ENCODE assay signal across 30 cellular contexts in genomic region chr4:88415982-88416381, GRCh38.
"Had no signal": no experiment of that assay in that cellular context is flagged by ENCODE, and none has a peak within 500 bp of the region (broad histone marks: within the 10 kb centered on the region; RNA-seq: fewer than 3 reads in every experiment).

No MANE protein-coding gene starts in this region.

- H3K27me3 Mint-ChIP-seq: activated CD4-positive, alpha-beta memory T cell treated with anti-CD3 and anti-CD28 coated beads for 36 hours; activated CD4-positive, alpha-beta T cell treated with anti-CD3 and anti-CD28 coated beads for 36 hours; activated CD4-positive, alpha-beta T cell treated with anti-CD3 and anti-CD28 coated beads, Interleukin-2, amount 10 ng/mL, durations not matched to agents 24 days and 14 days; activated CD8-positive, alpha-beta memory T cell treated with anti-CD3 and anti-CD28 coated beads, Interleukin-2, amount 10 ng/mL, durations not matched to agents 7 days and 5 days; activated naive CD4-positive, alpha-beta T cell treated with anti-CD3 and anti-CD28 coated beads, Interleukin-2, amount 50 U/mL, for 24 hours; central memory CD8-positive, alpha-beta T cell; dendritic cell treated with granulocyte-macrophage colony-stimulating factor and Interleukin-4, amounts not matched to agents 40 ng/mL and 50 ng/mL, for 4 days had no signal

- H3K9me3 ChIP-seq: esophagus muscularis mucosa, gastrocnemius medialis, heart left ventricle had no signal

- H3K36me3 ChIP-seq: brain microvascular endothelial cell, gastrocnemius medialis had no signal

- H3K27me3 ChIP-seq: brain microvascular endothelial cell, dorsolateral prefrontal cortex, esophagus muscularis mucosa, foreskin keratinocyte, gastrocnemius medialis, heart left ventricle had no signal

- H3K4me3 Mint-ChIP-seq: activated CD4-positive, alpha-beta memory T cell treated with anti-CD3 and anti-CD28 coated beads for 36 hours; activated CD4-positive, alpha-beta T cell treated with anti-CD3 and anti-CD28 coated beads for 36 hours; activated CD4-positive, alpha-beta T cell treated with anti-CD3 and anti-CD28 coated beads, Interleukin-2, amount 10 ng/mL, durations not matched to agents 24 days and 14 days; activated CD8-positive, alpha-beta memory T cell treated with anti-CD3 and anti-CD28 coated beads, Interleukin-2, amount 10 ng/mL, durations not matched to agents 7 days and 5 days; activated CD8-positive, alpha-beta T cell treated with anti-CD3 and anti-CD28 coated beads, Interleukin-2, amount 10 ng/mL, durations not matched to agents 7 days and 5 days; activated naive CD4-positive, alpha-beta T cell treated with anti-CD3 and anti-CD28 coated beads for 36 hours; activated naive CD4-positive, alpha-beta T cell treated with anti-CD3 and anti-CD28 coated beads, Interleukin-2, amount 50 U/mL, for 24 hours; activated T-helper 1 cell treated with anti-CD3 and anti-CD28 coated beads, Interleukin-12 subunit alpha, Interleukin-12 subunit beta, Interleukin-2, Interleukin-4 antibody, amounts not matched to agents 30 ng/mL and 10 ng/mL and 1 ng/mL, durations not matched to agents 14 hours and 24 hours and 36 hours; central memory CD8-positive, alpha-beta T cell; dendritic cell treated with granulocyte-macrophage colony-stimulating factor and Interleukin-4, amounts not matched to agents 40 ng/mL and 50 ng/mL, for 4 days; endodermal cell had no signal

- DNase-seq: activated CD4-positive, alpha-beta memory T cell treated with anti-CD3 and anti-CD28 coated beads for 36 hours; activated CD4-positive, alpha-beta T cell treated with anti-CD3 and anti-CD28 coated beads for 36 hours; activated CD4-positive, alpha-beta T cell treated with anti-CD3 and anti-CD28 coated beads, Interleukin-2, amount 10 ng/mL, durations not matched to agents 24 days and 14 days; activated CD4-positive, CD25-positive, alpha-beta regulatory T cell; activated CD4-positive, CD25-positive, alpha-beta regulatory T cell treated with anti-CD3 and anti-CD28 coated beads, Interleukin-2, amount 50 U/mL, for 72 hours; activated CD8-positive, alpha-beta memory T cell treated with anti-CD3 and anti-CD28 coated beads, Interleukin-2, amount 10 ng/mL, durations not matched to agents 7 days and 5 days; activated CD8-positive, alpha-beta memory T cell treated with anti-CD3 and anti-CD28 coated beads, Interleukin-2, amount 50 U/mL, for 4 hours; activated CD8-positive, alpha-beta T cell treated with anti-CD3 and anti-CD28 coated beads, Interleukin-2, amount 10 ng/mL, durations not matched to agents 7 days and 5 days; activated effector memory CD4-positive, alpha-beta T cell treated with anti-CD3 and anti-CD28 coated beads, Interleukin-2, amount 50 U/mL, for 16 hours; activated naive CD4-positive, alpha-beta T cell treated with anti-CD3 and anti-CD28 coated beads for 36 hours; activated T-cell treated with anti-CD3 and anti-CD28 coated beads, Interleukin-2, amount 50 U/mL, for 1 hour; activated T-cell treated with anti-CD3 and anti-CD28 coated beads, Interleukin-2, amount 50 U/mL, for 48 hours; amniotic stem cell; anterior cingulate cortex; brain microvascular endothelial cell; dorsolateral prefrontal cortex; effector memory CD4-positive, alpha-beta T cell; endodermal cell; foreskin keratinocyte; gastrocnemius medialis; glutamatergic neuron; heart left ventricle; T-helper 2 cell had no signal

- H3K9me3 Mint-ChIP-seq: activated CD4-positive, alpha-beta memory T cell treated with anti-CD3 and anti-CD28 coated beads for 36 hours; activated naive CD4-positive, alpha-beta T cell treated with anti-CD3 and anti-CD28 coated beads for 36 hours; activated naive CD4-positive, alpha-beta T cell treated with anti-CD3 and anti-CD28 coated beads, Interleukin-2, amount 50 U/mL, for 24 hours; activated T-helper 1 cell treated with anti-CD3 and anti-CD28 coated beads, Interleukin-12 subunit alpha, Interleukin-12 subunit beta, Interleukin-2, Interleukin-4 antibody, amounts not matched to agents 30 ng/mL and 10 ng/mL and 1 ng/mL, durations not matched to agents 14 hours and 24 hours and 36 hours; activated T-helper 2 cell treated with anti-CD3 and anti-CD28 coated beads, Interferon-gamma antibody, Interleukin-2, Interleukin-4, amounts not matched to agents 10 μg/mL and 5 μg/mL and 100 μg/mL, durations not matched to agents 14 hours and 24 hours and 36 hours; central memory CD8-positive, alpha-beta T cell; dendritic cell treated with granulocyte-macrophage colony-stimulating factor and Interleukin-4, amounts not matched to agents 40 ng/mL and 50 ng/mL, for 4 days; endodermal cell had no signal

- H3K4me1 ChIP-seq: esophagus muscularis mucosa, foreskin keratinocyte, gastrocnemius medialis had no signal

- ATAC-seq: activated CD4-positive, alpha-beta T cell treated with anti-CD3 and anti-CD28 coated beads for 36 hours; activated CD8-positive, alpha-beta memory T cell treated with anti-CD3 and anti-CD28 coated beads, Interleukin-2, amount 10 ng/mL, durations not matched to agents 7 days and 5 days; activated CD8-positive, alpha-beta T cell treated with anti-CD3 and anti-CD28 coated beads, Interleukin-2, amount 10 ng/mL, durations not matched to agents 7 days and 5 days; foreskin keratinocyte; gastrocnemius medialis; heart left ventricle had no signal

- H3K4me3 ChIP-seq: coronary artery, dorsolateral prefrontal cortex, esophagus muscularis mucosa, gastrocnemius medialis, heart left ventricle had no signal

- H3K4me1 Mint-ChIP-seq: activated naive CD4-positive, alpha-beta T cell treated with anti-CD3 and anti-CD28 coated beads, Interleukin-2, amount 50 U/mL, for 24 hours; endodermal cell had no signal

- H3K27ac ChIP-seq: brain microvascular endothelial cell, coronary artery, dorsolateral prefrontal cortex, esophagus muscularis mucosa, foreskin keratinocyte, gastrocnemius medialis, heart left ventricle had no signal

- H3K27ac Mint-ChIP-seq: activated CD4-positive, alpha-beta memory T cell treated with anti-CD3 and anti-CD28 coated beads for 36 hours; activated CD4-positive, alpha-beta T cell treated with anti-CD3 and anti-CD28 coated beads for 36 hours; activated CD4-positive, alpha-beta T cell treated with anti-CD3 and anti-CD28 coated beads, Interleukin-2, amount 10 ng/mL, durations not matched to agents 24 days and 14 days; activated CD8-positive, alpha-beta memory T cell treated with anti-CD3 and anti-CD28 coated beads, Interleukin-2, amount 10 ng/mL, durations not matched to agents 7 days and 5 days; activated CD8-positive, alpha-beta T cell treated with anti-CD3 and anti-CD28 coated beads, Interleukin-2, amount 10 ng/mL, durations not matched to agents 7 days and 5 days; activated naive CD4-positive, alpha-beta T cell treated with anti-CD3 and anti-CD28 coated beads for 36 hours; activated naive CD4-positive, alpha-beta T cell treated with anti-CD3 and anti-CD28 coated beads, Interleukin-2, amount 50 U/mL, for 24 hours; activated T-helper 1 cell treated with anti-CD3 and anti-CD28 coated beads, Interleukin-12 subunit alpha, Interleukin-12 subunit beta, Interleukin-2, Interleukin-4 antibody, amounts not matched to agents 30 ng/mL and 10 ng/mL and 1 ng/mL, durations not matched to agents 14 hours and 24 hours and 36 hours; activated T-helper 2 cell treated with anti-CD3 and anti-CD28 coated beads, Interferon-gamma antibody, Interleukin-2, Interleukin-4, amounts not matched to agents 10 μg/mL and 5 μg/mL and 100 μg/mL, durations not matched to agents 14 hours and 24 hours and 36 hours; dendritic cell treated with granulocyte-macrophage colony-stimulating factor and Interleukin-4, amounts not matched to agents 40 ng/mL and 50 ng/mL, for 4 days; endodermal cell had no signal
